ENCODE assay signal across 1 cellular context in genomic region chr20:59018817-59019216, GRCh38.
TF ChIP-seq lines count a peak whose summit lies in the region.

No MANE protein-coding gene starts in this region.

TF ChIP-seq in K562, 482 proteins besides CTCF, POLR2A, EP300 and RAD21:
- TF ChIP-seq KHSRP (IDR thresholded peaks at IDR 0.05) (no peak), ZNF197 (CRISPR knock-in tag; IDR thresholded peaks at IDR 0.05; ENCODE audit: low read depth) (no peak), CREB3L1 (IDR thresholded peaks at IDR 0.05; ENCODE audit: borderline replicate concordance, low read depth) (no peak), ETV1 (tag; conservative IDR thresholded peaks at IDR 0.05; ENCODE audit: low read depth) (0 out of 2 replicates have a peak, but pooled peaks have one; percentile 14), HLTF (IDR thresholded peaks at IDR 0.05) (no peak), CREB5 (CRISPR knock-in tag; IDR thresholded peaks at IDR 0.05) (no peak), MXI1 (IDR thresholded peaks at IDR 0.05; ENCODE audit: low read depth, low read length) (no peak)
